11 cellular contexts compared by ENCODE assay signal in genomic region chr7:64541438-64542359, GRCh38. TPM values are rescaled to one million over a fixed set of nuclear protein-coding genes. Genes with fewer than 3 reads are reported as not detected.
DNase-seq lines count a peak whose midpoint lies in the region; TF ChIP-seq lines count a peak whose summit lies in the region.
"Had no signal": no experiment of that assay in that cellular context is flagged by ENCODE, and none has a peak within 500 bp of the region (broad histone marks: within the 10 kb centered on the region; RNA-seq: fewer than 3 reads in every experiment).

No MANE protein-coding gene starts in this region.

- intact Hi-C loops in ascending aorta (cut with DNase I), result loop anchor here (2.0 kb wide), 1 partner anchor 21 kb away; the partner anchor contains the start of gene ZNF680

- peaks cover 9 to 17% of the 10 kb centered on the region in 2 donors for H3K36me3 ChIP-seq in ascending aorta

- peak overlapping the region; percentile 35 to 69 for H3K27ac ChIP-seq in ascending aorta
- H3K27ac ChIP-seq: tibial nerve had no signal

- DNase-seq in AG04449 (ENCODE audit: low read depth, low spot score), result peak; percentile 16
- DNase-seq in KBM-7, result peak; percentile 16
- peak in 1 of 2 donors; percentile 76 for DNase-seq in ascending aorta (ENCODE audit: low spot score in 2 of 2)
- peak; percentile 47 for DNase-seq in hepatic stellate cell (ENCODE audit: low spot score)
- DNase-seq in activated CD4-positive, CD25-positive, alpha-beta regulatory T cell treated with anti-CD3 and anti-CD28 coated beads, Interleukin-2, amount 50 U/mL, for 72 hours, result no peak
- DNase-seq in superior temporal gyrus (ENCODE audit: extremely low spot score), result no peak
- DNase-seq in NOMO-1 treated with DMSO at 0.1 percent for 48 hours (lab: John Stamatoyannopoulos, UW; ENCODE audit: unreplicated experiment), result no peak
- DNase-seq in NCI-H510A treated with DMSO at 0.1 percent for 48 hours (lab: John Stamatoyannopoulos, UW), result no peak
- DNase-seq: activated B cell treated with CpG ODN at 0.5 μM for 24 hours, NCI-H2171 treated with DMSO at 0.1 percent for 48 hours had no signal

- peaks cover 4 to 13% of the 10 kb centered on the region in 2 donors for H3K4me1 ChIP-seq in ascending aorta
- H3K4me1 ChIP-seq: tibial nerve had no signal

- TF ChIP-seq CTCF in AG04449 (IDR thresholded peaks at IDR 0.05; ENCODE audit: insufficient read depth, low read length, missing control alignments) (no peak), ascending aorta (IDR thresholded peaks at IDR 0.05) (no peak)

- H3K9me3 ChIP-seq in ascending aorta, result no peaks in the 10 kb centered on the region
- H3K9me3 ChIP-seq: tibial nerve had no signal

- CTCF ChIA-PET in AG04449 (lab: Yijun Ruan, JAX), result no interaction called here

- no peaks in the 10 kb centered on the region for H3K27me3 ChIP-seq in ascending aorta
- H3K27me3 ChIP-seq: tibial nerve had no signal

- in situ Hi-C loops in KBM-7 (cut with MboI; ENCODE audit: low pct_unique_long_range_greater_than_20kb, low sequenced_read_pairs), result no loop called here

- POLR2A ChIA-PET in AG04449 (lab: Yijun Ruan, JAX), result no interaction called here

- H3K4me3 ChIP-seq in AG04449 (ENCODE audit: low read depth, low read length) (no peak overlapping the region), ascending aorta (peak overlapping the region in 1 of 2 donors; percentile 39)
- H3K4me3 ChIP-seq: tibial nerve had no signal

RNA-seq across cellular contexts. Expression of gene ZNF680, which starts 21.2 kb away (rescaled TPM):
- total RNA-seq in ascending aorta, result 11.0 TPM

Comparison
In these comparisons a context has a peak if more than half of its experiments do, and no peak if none do; other contexts are left out.
1. DNase-seq: peak in AG04449 (single experiment), KBM-7 (single experiment) and hepatic stellate cell (single experiment); none in activated CD4-positive, CD25-positive, alpha-beta regulatory T cell treated with anti-CD3 and anti-CD28 coated beads, Interleukin-2, amount 50 U/mL, for 72 hours (single experiment), superior temporal gyrus (single experiment), NOMO-1 treated with DMSO at 0.1 percent for 48 hours (single experiment) and NCI-H510A treated with DMSO at 0.1 percent for 48 hours (single experiment).